ENCODE assay signal across 13 cellular contexts in genomic region chr5:141506381-141507155, GRCh38. TPM values are rescaled to one million over a fixed set of nuclear protein-coding genes. Genes with fewer than 3 reads are reported as not detected.
A peak's percentile ranks its signal among the peaks of the same experiment; 100 is the strongest.
DNase-seq lines count a peak whose midpoint lies in the region; ATAC-seq, FAIRE-seq and TF ChIP-seq lines count a peak whose summit lies in the region.
"Had no signal": no experiment of that assay in that cellular context is flagged by ENCODE, and none has a peak within 500 bp of the region (broad histone marks: within the 10 kb centered on the region; RNA-seq: fewer than 3 reads in every experiment).

No MANE protein-coding gene starts in this region.

- H3F3A ChIP-seq in SU-DHL-6 (ENCODE audit: insufficient read depth): peaks cover 87% of the 10 kb centered on the region

- peaks cover 32% of the 10 kb centered on the region for H3K4me1 ChIP-seq in lower lobe of right lung
- peaks cover 7 to 50% (median 33%) of the 10 kb centered on the region in 6 donors for H3K4me1 ChIP-seq in spleen
- H3K4me1 ChIP-seq in mucosa of descending colon (ENCODE audit: low read depth): no peaks in the 10 kb centered on the region

- whole genome bisulfite sequencing in spleen, 5 donors: 84 to 90% (median 86%) methylated on average over 8 of the region's 8 CpGs

- no peak overlapping the region for H2AFZ ChIP-seq in SU-DHL-6 (ENCODE audit: low read depth, low read length, severe bottlenecking)

- H3K4me2 ChIP-seq in SU-DHL-6 (ENCODE audit: low read depth, low read length, poor library complexity, severe bottlenecking): peak overlapping the region; percentile 87

- no peaks in the 10 kb centered on the region for H3K27me3 Mint-ChIP-seq in progenitor cell of endocrine pancreas

- H3K36me3 ChIP-seq in SU-DHL-6 (ENCODE audit: low read length): no peaks in the 10 kb centered on the region; the same call in 1 of the 2 replicates
- H3K36me3 ChIP-seq in lower lobe of right lung: peaks cover 46% of the 10 kb centered on the region
- peaks cover 0 to 15% (median 0%) of the 10 kb centered on the region in 6 donors for H3K36me3 ChIP-seq in spleen
- no peaks in the 10 kb centered on the region for H3K36me3 ChIP-seq in mucosa of descending colon (ENCODE audit: low read depth)

- no peaks in the 10 kb centered on the region for H3K27me3 ChIP-seq in SU-DHL-6 (ENCODE audit: low read length)
- no peaks in the 10 kb centered on the region for H3K27me3 ChIP-seq in lower lobe of right lung (ENCODE audit: low read depth)
- H3K27me3 ChIP-seq in spleen (replicated peaks in 1 of 7): no peaks in the 10 kb centered on the region

- H3K27ac Mint-ChIP-seq in progenitor cell of endocrine pancreas: no peak overlapping the region
- H3K27ac Mint-ChIP-seq: activated naive CD4-positive, alpha-beta T cell treated with anti-CD3 and anti-CD28 coated beads, Interleukin-2, amount 10 ng/mL, durations not matched to agents 7 days and 5 days had no signal

- no peaks in the 10 kb centered on the region for H3K9me3 Mint-ChIP-seq in progenitor cell of endocrine pancreas (ENCODE audit: low read depth)
- H3K9me3 Mint-ChIP-seq: activated naive CD4-positive, alpha-beta T cell treated with anti-CD3 and anti-CD28 coated beads, Interleukin-2, amount 10 ng/mL, durations not matched to agents 7 days and 5 days had no signal

- H3K9me2 ChIP-seq in SU-DHL-6 (replicated peaks; ENCODE audit: insufficient read depth, low read length): no peaks in the 10 kb centered on the region

- no peak for TF ChIP-seq CTCF in SU-DHL-6 (IDR thresholded peaks at IDR 0.05; ENCODE audit: insufficient read depth, low read length, poor library complexity, severe bottlenecking)
- TF ChIP-seq CTCF in lower lobe of right lung (IDR thresholded peaks at IDR 0.05): no peak
- TF ChIP-seq CTCF in spleen (IDR thresholded peaks at IDR 0.05 in 8 of 11, conservative IDR thresholded peaks at IDR 0.05 in 3 of 11): no peak
- no peak for TF ChIP-seq CTCF in mucosa of descending colon (IDR thresholded peaks at IDR 0.05)
- TF ChIP-seq CTCF in progenitor cell of endocrine pancreas (IDR thresholded peaks at IDR 0.05; ENCODE audit: unreplicated experiment): no peak

- H4K20me1 ChIP-seq in SU-DHL-6 (ENCODE audit: low read depth, low read length): no peaks in the 10 kb centered on the region

- H3K27ac ChIP-seq in SU-DHL-6 (ENCODE audit: low read depth, low read length) (peak overlapping the region; percentile 99), lower lobe of right lung (peak overlapping the region; percentile 76), spleen (peak overlapping the region in 5 of 8 donors; percentile 72 to 85 (median 81))
- H3K27ac ChIP-seq: C4-2B had no signal

- peaks cover 6% of the 10 kb centered on the region for H3K36me3 Mint-ChIP-seq in progenitor cell of endocrine pancreas (ENCODE audit: insufficient read depth)
- H3K36me3 Mint-ChIP-seq: activated naive CD4-positive, alpha-beta T cell treated with anti-CD3 and anti-CD28 coated beads, Interleukin-2, amount 10 ng/mL, durations not matched to agents 7 days and 5 days had no signal

- peak overlapping the region; percentile 84 for H3K9ac ChIP-seq in SU-DHL-6 (ENCODE audit: low read length)

- H3K4me3 ChIP-seq in SU-DHL-6 (ENCODE audit: insufficient read depth, low read length, poor library complexity, severe bottlenecking) (peak overlapping the region; percentile 9), lower lobe of right lung (no peak overlapping the region), spleen (no peak overlapping the region), mucosa of descending colon (no peak overlapping the region)

- peaks cover 4% of the 10 kb centered on the region for H3K4me1 Mint-ChIP-seq in progenitor cell of endocrine pancreas (ENCODE audit: low read depth)
- H3K4me1 Mint-ChIP-seq: activated naive CD4-positive, alpha-beta T cell treated with anti-CD3 and anti-CD28 coated beads, Interleukin-2, amount 10 ng/mL, durations not matched to agents 7 days and 5 days had no signal

- peaks cover 17% of the 10 kb centered on the region; the same call in 1 of the 2 replicates for H3K79me2 ChIP-seq in SU-DHL-6 (ENCODE audit: insufficient read depth, low read length)

- no peak for DNase-seq in GM12891 (ENCODE audit: insufficient read length, low spot score)
- DNase-seq in lower lobe of right lung: no peak
- DNase-seq in spleen: no peak
- no peak for DNase-seq in mucosa of descending colon
- no peak for DNase-seq in erythroblast (lab: John Stamatoyannopoulos, UW)
- DNase-seq in left lobe of liver (ENCODE audit: low spot score): no peak
- DNase-seq in progenitor cell of endocrine pancreas (ENCODE audit: low spot score, unreplicated experiment): no peak
- DNase-seq: activated naive CD4-positive, alpha-beta T cell treated with anti-CD3 and anti-CD28 coated beads, Interleukin-2, amount 10 ng/mL, durations not matched to agents 7 days and 5 days; cortex of kidney; foreskin fibroblast; NCI-H1092 treated with DMSO at 0.1 percent for 48 hours had no signal

- H3K9me3 ChIP-seq in SU-DHL-6 (ENCODE audit: insufficient read depth, low read length) (no peaks in the 10 kb centered on the region), lower lobe of right lung (no peaks in the 10 kb centered on the region), spleen (no peaks in the 10 kb centered on the region), mucosa of descending colon (no peaks in the 10 kb centered on the region)

- FAIRE-seq in GM12891 (lab: Jason Lieb, UNC): peak; percentile 80

- no peak overlapping the region for H3K4me3 Mint-ChIP-seq in progenitor cell of endocrine pancreas (ENCODE audit: low read depth)
- H3K4me3 Mint-ChIP-seq: activated naive CD4-positive, alpha-beta T cell treated with anti-CD3 and anti-CD28 coated beads, Interleukin-2, amount 10 ng/mL, durations not matched to agents 7 days and 5 days had no signal

- TF ChIP-seq POLR2A in GM12891 (IDR thresholded peaks at IDR 0.05; ENCODE audit: low read depth, low read length) (no peak), spleen (IDR thresholded peaks at IDR 0.05) (no peak), erythroblast (IDR thresholded peaks at IDR 0.05; ENCODE audit: low read length) (no peak)

- intact Hi-C loops in lower lobe of right lung (cut with DNase I) (no loop called here), spleen (cut with DNase I; ENCODE audit: low total_unique reads) (no loop called here), mucosa of descending colon (cut with DNase I, micrococcal nuclease) (no loop called here)

- ATAC-seq in lower lobe of right lung (no peak), mucosa of descending colon (no peak), left lobe of liver (no peak)

TF ChIP-seq in GM12891, 5 proteins besides CTCF, POLR2A, EP300 and RAD21:
- no peak for TF ChIP-seq POLR2AphosphoS5 (IDR thresholded peaks at IDR 0.05; ENCODE audit: low read depth, low read length)
- TF ChIP-seq POU2F2 (IDR thresholded peaks at IDR 0.05; ENCODE audit: low read depth, low read length): no peak
- no peak for TF ChIP-seq TAF1 (IDR thresholded peaks at IDR 0.05; ENCODE audit: low read depth, low read length)
- TF ChIP-seq PAX5 (IDR thresholded peaks at IDR 0.05; ENCODE audit: insufficient read depth, low read length, severe bottlenecking): no peak
- TF ChIP-seq SPI1 (IDR thresholded peaks at IDR 0.05; ENCODE audit: low read depth, low read length): no peak

RNA-seq across cellular contexts. Expression of gene PCDHGC5, which starts 17.7 kb away (rescaled TPM):
- polyA plus RNA-seq in GM12891 (2012; ENCODE audit: low read depth, missing spikeins): 0.05 TPM
- total RNA-seq in lower lobe of right lung (1.8 TPM), spleen (1 to 10 TPM in 5 of 7 donors, under 1 TPM in 2; 0.93 to 2.5 (median 1.2) TPM), mucosa of descending colon (1 to 10 TPM in 1 of 3 donors, under 1 TPM in 2; 0.61 to 2.6 (median 0.89) TPM), left lobe of liver (0.40 TPM), progenitor cell of endocrine pancreas (1.2 and 1.3 TPM in 2 replicates)
- under 1 TPM in 2 of 3 donors, not detected in 1; 0.02 to 0.10 TPM for polyA plus RNA-seq in spleen

RNA-seq across cellular contexts. Expression of gene PCDHGC4, which starts 21.7 kb away (rescaled TPM):
- polyA plus RNA-seq in GM12891 (2012; ENCODE audit: low read depth, missing spikeins): 0.14 TPM
- total RNA-seq in lower lobe of right lung (1.5 TPM), spleen (1 to 10 TPM; 1.3 to 3.9 (median 2.6) TPM), mucosa of descending colon (1 to 10 TPM in 2 of 3 donors, under 1 TPM in 1; 0.75 to 2.6 (median 1.6) TPM), left lobe of liver (0.65 TPM), progenitor cell of endocrine pancreas (3.0 and 3.8 TPM in 2 replicates)
- under 1 TPM in 2 of 3 donors, not detected in 1; 0.03 TPM for polyA plus RNA-seq in spleen

RNA-seq across cellular contexts. Expression of gene PCDHGC3, which starts 30.8 kb away (rescaled TPM):
- 8.0 TPM for polyA plus RNA-seq in GM12891 (2012; ENCODE audit: low read depth, missing spikeins)
- total RNA-seq in lower lobe of right lung: 82.4 TPM
- 10 to 100 TPM; 10.7 to 26.7 (median 22.5) TPM for total RNA-seq in spleen
- polyA plus RNA-seq in spleen: 10 to 100 TPM in 2 of 3 donors, 1 to 10 TPM in 1; 7.0 to 12.7 (median 10.3) TPM
- total RNA-seq in mucosa of descending colon: 10 to 100 TPM; 12.1 to 50.5 (median 24.5) TPM
- total RNA-seq in left lobe of liver: 8.5 TPM
- 25.8 and 29.7 TPM in 2 replicates for total RNA-seq in progenitor cell of endocrine pancreas
